10 cellular contexts compared by ENCODE assay signal in the genomic region with DNA sequence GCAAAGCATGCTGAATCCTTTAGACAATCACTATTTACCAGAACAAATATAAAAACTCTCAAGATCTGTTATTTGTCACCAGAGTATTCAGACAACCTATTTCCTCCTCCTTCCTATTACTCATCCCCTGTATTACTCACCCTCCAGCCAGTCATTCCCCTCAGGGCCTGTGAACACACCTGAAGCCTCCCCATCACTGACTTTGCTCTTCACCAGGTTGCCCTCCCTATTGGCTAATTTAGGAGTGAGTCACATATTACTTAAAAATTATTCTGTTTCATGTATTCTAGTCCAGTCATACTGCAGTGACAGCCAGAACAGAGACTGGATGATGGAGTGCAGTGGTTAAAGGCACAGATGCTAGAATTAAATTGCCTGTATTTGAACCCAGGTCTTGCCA. TPM values are rescaled to one million over a fixed set of nuclear protein-coding genes. Genes with fewer than 3 reads are reported as not detected.
DNase-seq lines count a peak whose midpoint lies in the region; ATAC-seq and TF ChIP-seq lines count a peak whose summit lies in the region.
"Had no signal": no experiment of that assay in that cellular context is flagged by ENCODE, and none has a peak within 500 bp of the region (broad histone marks: within the 10 kb centered on the region; RNA-seq: fewer than 3 reads in every experiment).

No MANE protein-coding gene starts in this region.

- peaks cover 56% of the 10 kb centered on the region for H3K4me1 Mint-ChIP-seq in activated CD4-positive, alpha-beta memory T cell treated with anti-CD3 and anti-CD28 coated beads, Interleukin-2, amount 10 ng/mL, durations not matched to agents 7 days and 5 days
- peaks cover under 1% of the 10 kb centered on the region for H3K4me1 Mint-ChIP-seq in mesothelial cell of epicardium

- peak overlapping the region; percentile 91 for H3K27ac Mint-ChIP-seq in activated CD4-positive, alpha-beta memory T cell treated with anti-CD3 and anti-CD28 coated beads, Interleukin-2, amount 10 ng/mL, durations not matched to agents 7 days and 5 days
- no peak overlapping the region for H3K27ac Mint-ChIP-seq in mesothelial cell of epicardium

- H3K4me3 ChIP-seq in fibroblast of villous mesenchyme (ENCODE audit: low read depth, low read length), result no peak overlapping the region

- peak; percentile 12 for DNase-seq in MV-4-11 (lab: John Stamatoyannopoulos, UW)
- peak; percentile 64 for DNase-seq in activated CD4-positive, alpha-beta memory T cell treated with anti-CD3 and anti-CD28 coated beads, Interleukin-2, amount 10 ng/mL, durations not matched to agents 7 days and 5 days
- DNase-seq in fibroblast of villous mesenchyme (ENCODE audit: low read depth), result peak; percentile 16
- DNase-seq in stimulated activated CD8-positive, alpha-beta memory T cell treated with anti-CD3 and anti-CD28 coated beads, Interleukin-7, amount 100 ng/mL, for 48 hours (ENCODE audit: extremely low read depth in 1 of 2, low read depth in 1 of 2), result peak; percentile 21 to 55
- DNase-seq in mesothelial cell of epicardium (ENCODE audit: low spot score in 2 of 2, unreplicated experiment in 2 of 2), result no peak

- no peak for TF ChIP-seq CTCF in fibroblast of villous mesenchyme (IDR thresholded peaks at IDR 0.05; ENCODE audit: insufficient read depth, low read depth, low read length)
- no peak for TF ChIP-seq CTCF in mesothelial cell of epicardium (IDR thresholded peaks at IDR 0.05; ENCODE audit: unreplicated experiment)

- no peak for ATAC-seq in HG03354 (IDR thresholded peaks at IDR 0.05; ENCODE audit: poor library complexity, severe bottlenecking, unreplicated experiment)
- ATAC-seq in GM19455 (IDR thresholded peaks at IDR 0.05; ENCODE audit: unreplicated experiment), result no peak
- ATAC-seq in HG02885 (IDR thresholded peaks at IDR 0.05; ENCODE audit: poor library complexity, unreplicated experiment), result no peak

- no peaks in the 10 kb centered on the region for H3K27me3 Mint-ChIP-seq in activated CD4-positive, alpha-beta memory T cell treated with anti-CD3 and anti-CD28 coated beads, Interleukin-2, amount 10 ng/mL, durations not matched to agents 7 days and 5 days
- H3K27me3 Mint-ChIP-seq in mesothelial cell of epicardium (ENCODE audit: low read depth), result no peaks in the 10 kb centered on the region

- H3K4me3 Mint-ChIP-seq in activated CD4-positive, alpha-beta memory T cell treated with anti-CD3 and anti-CD28 coated beads, Interleukin-2, amount 10 ng/mL, durations not matched to agents 7 days and 5 days, result no peak overlapping the region
- no peak overlapping the region for H3K4me3 Mint-ChIP-seq in mesothelial cell of epicardium

- CTCF ChIA-PET in activated CD4-positive, alpha-beta memory T cell treated with anti-CD3 and anti-CD28 coated beads, Interleukin-2, amount 10 ng/mL, durations not matched to agents 7 days and 5 days (lab: Charles Lee), result interaction anchor here (1.0 kb wide), 1 partner anchor 17 kb away, joined by 3 read pairs; no protein-coding TSS in a partner anchor

- H3K9me3 Mint-ChIP-seq in activated CD4-positive, alpha-beta memory T cell treated with anti-CD3 and anti-CD28 coated beads, Interleukin-2, amount 10 ng/mL, durations not matched to agents 7 days and 5 days, result no peaks in the 10 kb centered on the region
- H3K9me3 Mint-ChIP-seq in mesothelial cell of epicardium, result peaks cover 11% of the 10 kb centered on the region

- POLR2A ChIA-PET in activated CD4-positive, alpha-beta memory T cell treated with anti-CD3 and anti-CD28 coated beads, Interleukin-2, amount 10 ng/mL, durations not matched to agents 7 days and 5 days (lab: Charles Lee), result interaction anchor here (1.0 to 1.4 kb wide), 2 partner anchors 13 to 17 kb away, joined by 3 to 4 read pairs; no protein-coding TSS in a partner anchor

- peaks cover 7% of the 10 kb centered on the region for H3K36me3 Mint-ChIP-seq in activated CD4-positive, alpha-beta memory T cell treated with anti-CD3 and anti-CD28 coated beads, Interleukin-2, amount 10 ng/mL, durations not matched to agents 7 days and 5 days (ENCODE audit: low read depth)
- H3K36me3 Mint-ChIP-seq in mesothelial cell of epicardium, result no peaks in the 10 kb centered on the region

RNA-seq across cellular contexts. Expression of gene ATG16L1, which starts 3.7 kb away (rescaled TPM):
- 10 to 100 TPM; 55.9 to 58.9 TPM for total RNA-seq in activated CD4-positive, alpha-beta memory T cell treated with anti-CD3 and anti-CD28 coated beads, Interleukin-2, amount 10 ng/mL, durations not matched to agents 7 days and 5 days
- total RNA-seq in fibroblast of villous mesenchyme (27.4 and 41.0 TPM in 2 replicates), mesothelial cell of epicardium (20.0 to 23.5 TPM (median 21.7 TPM) in 3 replicates)

RNA-seq across cellular contexts. Expression of gene SAG, which starts 59.9 kb away (rescaled TPM):
- total RNA-seq in activated CD4-positive, alpha-beta memory T cell treated with anti-CD3 and anti-CD28 coated beads, Interleukin-2, amount 10 ng/mL, durations not matched to agents 7 days and 5 days, result under 1 TPM in 1 of 2 experiments, not detected in 1; 0.10 TPM
- total RNA-seq in fibroblast of villous mesenchyme (not detected in 2 replicates), mesothelial cell of epicardium (not detected in 3 replicates)
- total RNA-seq: H1, urinary bladder had no signal

Comparison
In these comparisons a context has a peak if more than half of its experiments do, and no peak if none do; other contexts are left out.
1. DNase-seq: peak in MV-4-11 (single experiment), activated CD4-positive, alpha-beta memory T cell treated with anti-CD3 and anti-CD28 coated beads, Interleukin-2, amount 10 ng/mL, durations not matched to agents 7 days and 5 days (single experiment), fibroblast of villous mesenchyme (single experiment) and stimulated activated CD8-positive, alpha-beta memory T cell treated with anti-CD3 and anti-CD28 coated beads, Interleukin-7, amount 100 ng/mL, for 48 hours (2 of 2); none in mesothelial cell of epicardium (0 of 2).